In the genomic region with DNA sequence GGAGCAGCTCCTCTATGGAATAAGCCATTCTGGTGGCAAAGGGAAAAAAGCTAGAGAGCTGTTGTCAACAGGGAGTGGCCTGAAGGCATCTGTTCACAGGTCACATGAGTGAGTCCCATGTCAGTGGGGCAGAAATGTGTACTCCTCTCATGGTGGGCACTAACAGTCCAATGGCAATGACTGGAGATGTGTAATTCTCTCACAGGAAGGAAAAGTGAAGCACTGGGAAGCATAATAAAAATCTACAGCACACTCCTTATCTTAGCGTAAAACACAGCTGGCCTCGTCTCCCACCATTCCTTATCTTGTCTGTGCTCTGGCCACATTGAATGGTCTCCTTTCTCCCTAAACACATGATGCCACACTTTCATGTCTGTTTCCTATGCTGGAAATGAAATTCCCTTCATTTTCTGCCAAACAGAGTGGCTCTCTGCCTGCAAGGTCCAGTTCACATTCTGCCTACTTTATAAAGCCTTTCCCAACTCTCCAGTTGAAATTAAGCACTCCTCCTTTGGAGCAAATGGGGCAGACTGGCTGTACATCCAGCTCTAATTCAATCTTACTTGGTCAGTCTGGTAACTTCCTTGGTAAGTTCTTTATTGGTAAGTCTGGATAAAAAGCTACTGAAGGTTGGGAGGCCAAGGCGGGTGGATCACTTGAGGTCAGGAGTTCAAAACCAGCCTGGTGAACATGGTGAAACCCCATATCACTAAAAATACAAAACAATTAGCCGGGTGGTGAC, we compare ENCODE assay signal across 32 cellular contexts.
DNase-seq lines count a peak whose midpoint lies in the region; ATAC-seq and TF ChIP-seq lines count a peak whose summit lies in the region.
"Had no signal": no experiment of that assay in that cellular context is flagged by ENCODE, and none has a peak within 500 bp of the region (broad histone marks: within the 10 kb centered on the region; RNA-seq: fewer than 3 reads in every experiment).

No MANE protein-coding gene starts in this region.

- H3K4me3 Mint-ChIP-seq in activated CD8-positive, alpha-beta T cell treated with anti-CD3 and anti-CD28 coated beads for 36 hours, result no peak overlapping the region
- H3K4me3 Mint-ChIP-seq: activated CD4-positive, alpha-beta T cell treated with anti-CD3 and anti-CD28 coated beads, Interleukin-2, amount 10 ng/mL, durations not matched to agents 24 days and 14 days; activated T-cell treated with anti-CD3 and anti-CD28 coated beads, Interleukin-2, amount 50 U/mL, for 24 hours; CD4-positive, CD25-positive, alpha-beta regulatory T cell; effector memory CD8-positive, alpha-beta T cell; GM23338; HFFc6; IgD-negative memory B cell; neural crest cell had no signal

- H3K9ac ChIP-seq in mesenchymal stem cell (ENCODE audit: low read length), result no peak overlapping the region

- H3K27me3 Mint-ChIP-seq in activated CD8-positive, alpha-beta T cell treated with anti-CD3 and anti-CD28 coated beads for 36 hours, result peaks cover 26% of the 10 kb centered on the region

- no peak overlapping the region for H3K27ac Mint-ChIP-seq in activated CD8-positive, alpha-beta T cell treated with anti-CD3 and anti-CD28 coated beads for 36 hours
- H3K27ac Mint-ChIP-seq: activated CD4-positive, alpha-beta T cell treated with anti-CD3 and anti-CD28 coated beads, Interleukin-2, amount 10 ng/mL, durations not matched to agents 24 days and 14 days; activated T-cell treated with anti-CD3 and anti-CD28 coated beads, Interleukin-2, amount 50 U/mL, for 24 hours; CD4-positive, CD25-positive, alpha-beta regulatory T cell; effector memory CD8-positive, alpha-beta T cell; GM23338; HFFc6; IgD-negative memory B cell had no signal

- peak overlapping the region; percentile 26 for H2AK5ac ChIP-seq in mesenchymal stem cell (ENCODE audit: low read length, severe bottlenecking)

- intact Hi-C loops in dorsolateral prefrontal cortex (cut with DNase I) (loop anchor here in 1 of 2 donors (5.0 kb wide), 1 partner anchor 33 kb away; no protein-coding TSS in a partner anchor), aorta (cut with DNase I) (no loop called here)
- intact Hi-C loops in activated CD8-positive, alpha-beta T cell treated with anti-CD3 and anti-CD28 coated beads for 36 hours (cut with micrococcal nuclease), result no loop called here

- no peaks in the 10 kb centered on the region for H3K27me3 ChIP-seq in ACC112 (ENCODE audit: insufficient read depth, low read length)
- H3K27me3 ChIP-seq in dorsolateral prefrontal cortex, result no peaks in the 10 kb centered on the region
- H3K27me3 ChIP-seq in mesenchymal stem cell (ENCODE audit: control insufficient read depth in 1 of 2, insufficient read depth in 1 of 2, low read length in 2 of 2), result no peaks in the 10 kb centered on the region
- no peaks in the 10 kb centered on the region for H3K27me3 ChIP-seq in aorta (ENCODE audit: control insufficient read depth in 1 of 2, insufficient read depth in 2 of 2, low read length in 1 of 2)
- no peaks in the 10 kb centered on the region for H3K27me3 ChIP-seq in foreskin keratinocyte
- H3K27me3 ChIP-seq: gastrocnemius medialis, ovary, Peyer's patch, vagina had no signal

- no peak for TF ChIP-seq CTCF in dorsolateral prefrontal cortex (IDR thresholded peaks at IDR 0.05 in 54 of 56, conservative IDR thresholded peaks at IDR 0.05 in 2 of 56; ENCODE audit: low read depth in 1 of 56, partially characterized antibody in 56 of 56)
- TF ChIP-seq CTCF in activated CD8-positive, alpha-beta T cell treated with anti-CD3 and anti-CD28 coated beads for 36 hours (IDR thresholded peaks at IDR 0.05), result no peak
- no peak for TF ChIP-seq CTCF in foreskin keratinocyte (conservative IDR thresholded peaks at IDR 0.05)

- H3K4me1 ChIP-seq in ACC112 (ENCODE audit: control insufficient read depth, insufficient read depth, low read length, unreplicated experiment), result peaks cover 83% of the 10 kb centered on the region
- peaks cover 1% of the 10 kb centered on the region for H3K4me1 ChIP-seq in mesenchymal stem cell (ENCODE audit: control insufficient read depth, insufficient read depth, low read depth, low read length)
- peaks cover 0 to 3% of the 10 kb centered on the region in 2 donors for H3K4me1 ChIP-seq in aorta (ENCODE audit: control insufficient read depth in 1 of 2, insufficient read depth in 2 of 2, low read length in 2 of 2)
- H3K4me1 ChIP-seq in foreskin keratinocyte, result peaks cover 38% of the 10 kb centered on the region
- H3K4me1 ChIP-seq: gastrocnemius medialis, Peyer's patch had no signal

- H2AFZ ChIP-seq in ACC112 (ENCODE audit: low read length, unreplicated experiment) (no peak overlapping the region), mesenchymal stem cell (ENCODE audit: low read depth, low read length) (peak overlapping the region; percentile 0)
- H2AFZ ChIP-seq: GM23338 had no signal

- H3K9me3 Mint-ChIP-seq in activated CD8-positive, alpha-beta T cell treated with anti-CD3 and anti-CD28 coated beads for 36 hours, result no peaks in the 10 kb centered on the region
- H3K9me3 Mint-ChIP-seq: activated CD4-positive, alpha-beta T cell treated with anti-CD3 and anti-CD28 coated beads, Interleukin-2, amount 10 ng/mL, durations not matched to agents 24 days and 14 days; activated T-cell treated with anti-CD3 and anti-CD28 coated beads, Interleukin-2, amount 50 U/mL, for 24 hours; CD4-positive, CD25-positive, alpha-beta regulatory T cell; effector memory CD8-positive, alpha-beta T cell; GM23338; HFFc6; IgD-negative memory B cell; neural crest cell had no signal

- H3K36me3 ChIP-seq in ACC112 (ENCODE audit: insufficient read depth, low read length) (peaks cover 19% of the 10 kb centered on the region; the same call in 1 of the 2 replicates), mesenchymal stem cell (ENCODE audit: control insufficient read depth in 1 of 2, insufficient read depth in 2 of 2, low read depth in 1 of 2, low read length in 2 of 2) (peaks cover 0 to 20% of the 10 kb centered on the region in 2 experiments), aorta (ENCODE audit: control insufficient read depth in 1 of 2, insufficient read depth in 2 of 2, low read length in 1 of 2) (no peaks in the 10 kb centered on the region)
- H3K36me3 ChIP-seq: gastrocnemius medialis, ovary, Peyer's patch, vagina had no signal

- no peak overlapping the region for H3K4me2 ChIP-seq in mesenchymal stem cell (ENCODE audit: low read length, poor library complexity, severe bottlenecking)
- H3K4me2 ChIP-seq: GM23338 had no signal

- no peaks in the 10 kb centered on the region for H3K4me1 Mint-ChIP-seq in activated CD8-positive, alpha-beta T cell treated with anti-CD3 and anti-CD28 coated beads for 36 hours (ENCODE audit: low read depth)
- H3K4me1 Mint-ChIP-seq: activated CD4-positive, alpha-beta T cell treated with anti-CD3 and anti-CD28 coated beads, Interleukin-2, amount 10 ng/mL, durations not matched to agents 24 days and 14 days; CD4-positive, CD25-positive, alpha-beta regulatory T cell; IgD-negative memory B cell had no signal

- no peak for ATAC-seq in activated CD8-positive, alpha-beta T cell treated with anti-CD3 and anti-CD28 coated beads for 36 hours
- no peak for ATAC-seq in aorta (ENCODE audit: low FRiP score)
- ATAC-seq in foreskin keratinocyte, result no peak
- ATAC-seq: effector memory CD8-positive, alpha-beta T cell; esophagus mucosa; gastrocnemius medialis; GM12878; GM23338 had no signal

- H2BK15ac ChIP-seq in mesenchymal stem cell (ENCODE audit: low read depth, poor library complexity, severe bottlenecking), result peak overlapping the region; percentile 6

- H3K79me1 ChIP-seq in mesenchymal stem cell (replicated peaks; ENCODE audit: low read length, poor library complexity, severe bottlenecking), result no peaks in the 10 kb centered on the region

- H4K8ac ChIP-seq in mesenchymal stem cell (ENCODE audit: low read length), result peak overlapping the region; percentile 88

- POLR2A ChIA-PET in activated CD8-positive, alpha-beta T cell treated with anti-CD3 and anti-CD28 coated beads for 36 hours (lab: Charles Lee), result no interaction called here

- peak overlapping the region; percentile 2 to 40 for H2BK12ac ChIP-seq in mesenchymal stem cell (ENCODE audit: low read length in 2 of 2)

- H3K18ac ChIP-seq in mesenchymal stem cell (ENCODE audit: low read depth in 1 of 2, low read length in 2 of 2), result peak overlapping the region; percentile 3 to 50

- H3K79me2 ChIP-seq in ACC112 (ENCODE audit: control insufficient read depth, insufficient read depth, low read length, unreplicated experiment), result peaks cover 47% of the 10 kb centered on the region

- H2BK120ac ChIP-seq in mesenchymal stem cell (ENCODE audit: low read depth, low read length), result no peak overlapping the region

- H3K23ac ChIP-seq in mesenchymal stem cell (ENCODE audit: low read length in 2 of 2), result no peak overlapping the region

- H3K36me3 Mint-ChIP-seq in activated CD8-positive, alpha-beta T cell treated with anti-CD3 and anti-CD28 coated beads for 36 hours (ENCODE audit: low read depth), result no peaks in the 10 kb centered on the region
- H3K36me3 Mint-ChIP-seq: CD4-positive, CD25-positive, alpha-beta regulatory T cell; IgD-negative memory B cell had no signal

- WGBS in mesenchymal stem cell, result 84% methylated on average over 3 of the region's 4 CpGs
- 93 to 98% methylated on average over 4 of the region's 4 CpGs for WGBS in aorta, 2 donors

- no peak overlapping the region for H3K14ac ChIP-seq in mesenchymal stem cell (ENCODE audit: low read length in 2 of 2)

- peak overlapping the region; percentile 21 for H4K91ac ChIP-seq in mesenchymal stem cell (ENCODE audit: low read length)

- H3K27ac ChIP-seq in ACC112 (ENCODE audit: low read depth, low read length) (peak overlapping the region; percentile 8; the same call in 1 of the 2 replicates), dorsolateral prefrontal cortex (peak overlapping the region in 35 of 59 donors; percentile 2 to 84 (median 48)), mesenchymal stem cell (ENCODE audit: low read length, poor library complexity, severe bottlenecking) (no peak overlapping the region), aorta (ENCODE audit: low read depth in 1 of 2, low read length in 2 of 2) (no peak overlapping the region), foreskin keratinocyte (no peak overlapping the region)
- H3K27ac ChIP-seq: gastrocnemius medialis, ovary, Peyer's patch, vagina had no signal

- H3K4ac ChIP-seq in mesenchymal stem cell (ENCODE audit: low read depth in 1 of 2, low read length in 2 of 2), result peak overlapping the region; percentile 4 to 59

- H3K4me3 ChIP-seq in ACC112 (ENCODE audit: low read depth, low read length) (no peak overlapping the region), dorsolateral prefrontal cortex (no peak overlapping the region), mesenchymal stem cell (ENCODE audit: insufficient read depth in 1 of 2, low read depth in 1 of 2, low read length in 2 of 2) (no peak overlapping the region), aorta (ENCODE audit: low read length in 2 of 2) (no peak overlapping the region)
- H3K4me3 ChIP-seq: gastrocnemius medialis, GM12878, GM23338, lung, ovary, Peyer's patch, vagina had no signal

- no peak overlapping the region for H2BK5ac ChIP-seq in mesenchymal stem cell (ENCODE audit: low read depth, low read length, poor library complexity, severe bottlenecking)

- DNase-seq in OCI-M2 (lab: John Stamatoyannopoulos, UW; ENCODE audit: unreplicated experiment), result peak; percentile 36
- DNase-seq in dorsolateral prefrontal cortex, result no peak
- DNase-seq in mesenchymal stem cell, result peak; percentile 26
- no peak for DNase-seq in NCI-H187 treated with DMSO at 0.1 percent for 48 hours (lab: John Stamatoyannopoulos, UW)
- no peak for DNase-seq in activated CD8-positive, alpha-beta T cell treated with anti-CD3 and anti-CD28 coated beads for 36 hours
- DNase-seq in aorta, result no peak
- DNase-seq in foreskin keratinocyte, result no peak
- DNase-seq: activated CD4-positive, alpha-beta T cell treated with anti-CD3 and anti-CD28 coated beads, Interleukin-2, amount 10 ng/mL, durations not matched to agents 24 days and 14 days; activated T-cell treated with anti-CD3 and anti-CD28 coated beads, Interleukin-2, amount 50 U/mL, for 24 hours; CD4-positive, CD25-positive, alpha-beta regulatory T cell; central memory CD4-positive, alpha-beta T cell; cortex of kidney; effector memory CD8-positive, alpha-beta T cell; gastrocnemius medialis; HFFc6; hippocampal formation; NCI-H1092; NCI-H1694; NCI-H526; ovary; Peyer's patch; SHP77; stimulated activated naive CD4-positive, alpha-beta T cell; SW 1271 had no signal

- CTCF ChIA-PET in activated CD8-positive, alpha-beta T cell treated with anti-CD3 and anti-CD28 coated beads for 36 hours (lab: Charles Lee), result interaction anchor here (1.4 kb wide), 1 partner anchor 82 kb away, joined by 4 read pairs; no protein-coding TSS in a partner anchor

- H3K9me3 ChIP-seq in mesenchymal stem cell (ENCODE audit: control insufficient read depth, low read length) (no peaks in the 10 kb centered on the region), aorta (ENCODE audit: control insufficient read depth, low read length) (no peaks in the 10 kb centered on the region)
- H3K9me3 ChIP-seq: gastrocnemius medialis, ovary, Peyer's patch, vagina had no signal

Comparison
In these comparisons a context has a peak if more than half of its experiments do, and no peak if none do; other contexts are left out.
1. H3K27ac ChIP-seq: peak in ACC112 (single experiment) and dorsolateral prefrontal cortex (35 of 59); none in mesenchymal stem cell (single experiment), aorta (0 of 2) and foreskin keratinocyte (single experiment).
2. DNase-seq: peak in OCI-M2 (single experiment) and mesenchymal stem cell (single experiment); none in dorsolateral prefrontal cortex (0 of 10), NCI-H187 treated with DMSO at 0.1 percent for 48 hours (single experiment), activated CD8-positive, alpha-beta T cell treated with anti-CD3 and anti-CD28 coated beads for 36 hours (single experiment), aorta (0 of 2) and foreskin keratinocyte (0 of 2).